ENCODE assay signal across 5 cellular contexts in genomic region chr4:130356873-130357272, GRCh38.
"Had no signal": no experiment of that assay in that cellular context is flagged by ENCODE, and none has a peak within 500 bp of the region (broad histone marks: within the 10 kb centered on the region; RNA-seq: fewer than 3 reads in every experiment).

No MANE protein-coding gene starts in this region.

- ATAC-seq: GM23338, HepG2 had no signal

- H3K4me3 ChIP-seq: GM23338 had no signal

- H2AFZ ChIP-seq: GM23338 had no signal

- H3K27ac ChIP-seq: HL-60 had no signal

- DNase-seq: H9, HCEC 1CT had no signal

- H3K4me2 ChIP-seq: GM23338 had no signal
